Comparison of ENCODE assay signal across 8 cellular contexts in the genomic region with DNA sequence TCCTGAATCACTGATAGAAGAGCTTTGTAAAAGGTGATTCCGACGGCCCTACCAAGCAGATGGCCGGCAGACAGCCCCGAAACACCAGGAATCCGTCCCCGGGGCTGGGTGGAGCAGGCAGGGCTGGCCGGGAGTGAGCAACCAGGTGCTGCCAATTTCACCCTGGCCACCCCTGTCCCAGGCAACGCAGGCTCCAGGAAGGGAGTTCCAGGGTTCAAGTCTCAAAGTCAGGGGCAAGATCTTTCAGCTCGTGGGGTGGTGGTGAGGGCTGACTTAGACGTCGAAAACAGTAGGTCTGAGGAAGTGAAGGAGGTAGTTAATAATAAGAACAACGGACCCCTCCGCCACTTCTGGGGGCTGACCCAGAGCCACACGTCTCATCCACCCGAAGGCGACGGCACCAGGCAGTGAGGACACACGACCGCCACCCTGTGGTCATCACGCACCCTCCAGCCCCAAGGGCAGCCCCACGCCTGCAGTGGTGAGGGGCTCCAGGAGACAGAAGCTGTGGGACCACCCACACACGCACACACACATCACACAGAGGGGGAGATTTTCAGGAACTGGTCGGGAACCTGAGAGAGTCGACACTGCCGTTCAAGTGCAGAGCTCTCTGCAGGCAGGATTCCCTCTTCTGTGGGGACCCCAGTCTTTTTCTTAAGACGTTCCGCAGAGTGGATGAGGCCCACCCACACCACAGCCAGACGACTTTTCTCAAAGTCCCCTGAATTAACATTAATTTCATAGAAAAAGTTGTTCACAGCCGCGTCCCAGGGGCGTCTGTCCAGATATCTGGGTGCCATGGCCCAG.
A peak's percentile ranks its signal among the peaks of the same experiment; 100 is the strongest.
DNase-seq lines count a peak whose midpoint lies in the region; ATAC-seq and TF ChIP-seq lines count a peak whose summit lies in the region.

No MANE protein-coding gene starts in this region.

- H2BK12ac ChIP-seq in trophoblast cell (ENCODE audit: low read length), result no peak overlapping the region

- in situ Hi-C loops in GM13977 (cut with MboI; ENCODE audit: low pct_unique_long_range_greater_than_20kb, low sequenced_read_pairs, unreplicated experiment), result no loop called here

- no peak overlapping the region for H3K4ac ChIP-seq in trophoblast cell (ENCODE audit: low read depth, low read length)

- H4K91ac ChIP-seq in trophoblast cell (ENCODE audit: low read depth, low read length), result no peak overlapping the region

- H3K4me3 ChIP-seq in trophoblast cell (ENCODE audit: low read depth, low read length), result no peak overlapping the region

- intact Hi-C loops in left colon (cut with DNase I, micrococcal nuclease), result loop anchor here (5.0 to 10.0 kb wide), 2 partner anchors 966 to 969 kb away; no protein-coding TSS in a partner anchor

- no peak overlapping the region for H3K18ac ChIP-seq in trophoblast cell (ENCODE audit: low read length)

- POLR2A ChIA-PET in activated CD8-positive, alpha-beta T cell treated with anti-CD3 and anti-CD28 coated beads, Interleukin-2, amount 10 ng/mL, durations not matched to agents 7 days and 5 days (lab: Charles Lee), result no interaction called here

- no peaks in the 10 kb centered on the region for H3K79me1 ChIP-seq in trophoblast cell (ENCODE audit: low read length)

- no peak for ATAC-seq in activated CD8-positive, alpha-beta T cell treated with anti-CD3 and anti-CD28 coated beads, Interleukin-2, amount 10 ng/mL, durations not matched to agents 7 days and 5 days
- ATAC-seq in left colon (peak; percentile 65), HG03135 (IDR thresholded peaks at IDR 0.05; ENCODE audit: unreplicated experiment) (no peak), GM19324 (IDR thresholded peaks at IDR 0.05; ENCODE audit: low FRiP score, unreplicated experiment) (no peak)
- no peak for ATAC-seq in activated CD4-positive, CD25-positive, alpha-beta regulatory T cell treated with anti-CD3 and anti-CD28 coated beads, Interleukin-2, amount 50 U/mL, for 24 hours

- H3K27me3 ChIP-seq in trophoblast cell (ENCODE audit: insufficient read depth, low read length), result no peaks in the 10 kb centered on the region

- no peak overlapping the region for H2AK5ac ChIP-seq in trophoblast cell (ENCODE audit: low read length)

- no peak overlapping the region for H3K14ac ChIP-seq in trophoblast cell (ENCODE audit: low read length)

- H2AFZ ChIP-seq in trophoblast cell (ENCODE audit: insufficient read depth, low read length, poor library complexity), result no peak overlapping the region

- no peak overlapping the region for H3K27ac ChIP-seq in trophoblast cell (ENCODE audit: low read depth, low read length)

- no peak overlapping the region for H2BK120ac ChIP-seq in trophoblast cell (ENCODE audit: insufficient read depth, low read length, poor library complexity)

- DNase-seq in COLO668 (lab: John Stamatoyannopoulos, UW; ENCODE audit: unreplicated experiment) (peak; percentile 71), GM13977 (ENCODE audit: low spot score) (peak; percentile 60), left colon (peak in 1 of 2 donors; percentile 28), trophoblast cell (no peak)
- peak; percentile 20 for DNase-seq in activated CD8-positive, alpha-beta T cell treated with anti-CD3 and anti-CD28 coated beads, Interleukin-2, amount 10 ng/mL, durations not matched to agents 7 days and 5 days

- H3K27me3 Mint-ChIP-seq in activated CD8-positive, alpha-beta T cell treated with anti-CD3 and anti-CD28 coated beads, Interleukin-2, amount 10 ng/mL, durations not matched to agents 7 days and 5 days (ENCODE audit: low read depth), result no peaks in the 10 kb centered on the region

- no peaks in the 10 kb centered on the region for H3K36me3 ChIP-seq in trophoblast cell (ENCODE audit: control insufficient read depth in 1 of 2, insufficient read depth in 2 of 2, low read length in 2 of 2)

- no peaks in the 10 kb centered on the region for H3K36me3 Mint-ChIP-seq in activated CD8-positive, alpha-beta T cell treated with anti-CD3 and anti-CD28 coated beads, Interleukin-2, amount 10 ng/mL, durations not matched to agents 7 days and 5 days (ENCODE audit: low read depth)

- no CpG with 5 or more reads among the region's 31 CpGs for WGBS in trophoblast cell (ENCODE audit: extremely low coverage, insufficient coverage, insufficient read length)

- H3K4me2 ChIP-seq in trophoblast cell (ENCODE audit: low read length), result no peak overlapping the region

- H3K9me3 ChIP-seq in trophoblast cell (ENCODE audit: insufficient read depth, low read depth, low read length), result peaks cover 3% of the 10 kb centered on the region

- H3K9ac ChIP-seq in trophoblast cell (ENCODE audit: low read length), result no peak overlapping the region

- no peak overlapping the region for H3K27ac Mint-ChIP-seq in activated CD8-positive, alpha-beta T cell treated with anti-CD3 and anti-CD28 coated beads, Interleukin-2, amount 10 ng/mL, durations not matched to agents 7 days and 5 days

- no peak overlapping the region for H4K12ac ChIP-seq in trophoblast cell (ENCODE audit: low read depth, low read length)

- TF ChIP-seq CTCF in GM13977 (IDR thresholded peaks at IDR 0.05; ENCODE audit: extremely low read depth, insufficient read depth, missing control alignments), result peak; percentile 37

- CTCF ChIA-PET in activated CD8-positive, alpha-beta T cell treated with anti-CD3 and anti-CD28 coated beads, Interleukin-2, amount 10 ng/mL, durations not matched to agents 7 days and 5 days (lab: Charles Lee), result interaction anchor here (1.0 to 2.6 kb wide), 6 partner anchors 17 to 969 kb away, joined by 3 to 12 read pairs (median 4); no protein-coding TSS in a partner anchor

- H3K4me1 ChIP-seq in trophoblast cell (ENCODE audit: control insufficient read depth in 1 of 2, insufficient read depth in 2 of 2, low read length in 2 of 2), result no peaks in the 10 kb centered on the region

- H3K79me2 ChIP-seq in trophoblast cell (ENCODE audit: control insufficient read depth, insufficient read depth, low read length, poor library complexity), result no peaks in the 10 kb centered on the region

- no peak overlapping the region for H4K8ac ChIP-seq in trophoblast cell (ENCODE audit: low read depth, low read length)

- no peak overlapping the region for H3K4me3 Mint-ChIP-seq in activated CD8-positive, alpha-beta T cell treated with anti-CD3 and anti-CD28 coated beads, Interleukin-2, amount 10 ng/mL, durations not matched to agents 7 days and 5 days

- H3K9me3 Mint-ChIP-seq in activated CD8-positive, alpha-beta T cell treated with anti-CD3 and anti-CD28 coated beads, Interleukin-2, amount 10 ng/mL, durations not matched to agents 7 days and 5 days (ENCODE audit: insufficient read depth), result peaks cover 2% of the 10 kb centered on the region

- H3K23ac ChIP-seq in trophoblast cell (ENCODE audit: low read length), result no peak overlapping the region

- no peak overlapping the region for H2BK5ac ChIP-seq in trophoblast cell (ENCODE audit: low read depth, low read length, poor library complexity)

- no peaks in the 10 kb centered on the region for H3K4me1 Mint-ChIP-seq in activated CD8-positive, alpha-beta T cell treated with anti-CD3 and anti-CD28 coated beads, Interleukin-2, amount 10 ng/mL, durations not matched to agents 7 days and 5 days (ENCODE audit: low read depth)

Comparison
In these comparisons a context has a peak if more than half of its experiments do, and no peak if none do; other contexts are left out.
1. DNase-seq: peak in COLO668 (single experiment), GM13977 (single experiment) and activated CD8-positive, alpha-beta T cell treated with anti-CD3 and anti-CD28 coated beads, Interleukin-2, amount 10 ng/mL, durations not matched to agents 7 days and 5 days (single experiment); none in trophoblast cell (0 of 2).